In genomic region chr9:98860871-98861293, GRCh38 we compare ENCODE assay signal across 9 cellular contexts. TPM values are rescaled to one million over a fixed set of nuclear protein-coding genes. Genes with fewer than 3 reads are reported as not detected.
DNase-seq lines count a peak whose midpoint lies in the region; ATAC-seq and TF ChIP-seq lines count a peak whose summit lies in the region.
"Had no signal": no experiment of that assay in that cellular context is flagged by ENCODE, and none has a peak within 500 bp of the region (broad histone marks: within the 10 kb centered on the region; RNA-seq: fewer than 3 reads in every experiment).

No MANE protein-coding gene starts in this region.

- H3K79me2 ChIP-seq in HCT116 (ENCODE audit: insufficient read depth, low read length), result no peaks in the 10 kb centered on the region

- peak overlapping the region; percentile 9 for H2AFZ ChIP-seq in HCT116 (ENCODE audit: low read depth, low read length, poor library complexity, severe bottlenecking)

- no peaks in the 10 kb centered on the region for H3K9me2 ChIP-seq in HCT116 (ENCODE audit: insufficient read depth)

- no peak for TF ChIP-seq POLR2A in HCT116 (IDR thresholded peaks at IDR 0.05; ENCODE audit: borderline replicate concordance, extremely low read depth, insufficient read depth, insufficient read length)

- CTCF ChIA-PET in HCT116 (lab: Charles Lee), result interaction anchor here (0.6 to 1.3 kb wide), 5 partner anchors 11 to 139 kb away, joined by 3 to 4 read pairs (median 3); no protein-coding TSS in a partner anchor

- no peak overlapping the region for H3K4me3 ChIP-seq in HCT116 (replicated peaks in 1 of 2; ENCODE audit: low read depth in 1 of 2, low read length in 2 of 2)

- DNase-seq in HCT116 (ENCODE audit: low read depth, low spot score) (no peak), SW 1271 (lab: John Stamatoyannopoulos, UW) (peak; percentile 8 to 24), glomerular visceral epithelial cell (ENCODE audit: extremely low spot score) (peak; percentile 74), pulmonary artery endothelial cell (ENCODE audit: low read depth, low spot score) (peak; percentile 8), DMS79 treated with DMSO at 0.1 percent for 48 hours (lab: John Stamatoyannopoulos, UW) (no peak), kidney glomerular epithelial cell (lab: John Stamatoyannopoulos, UW) (no peak)

- intact Hi-C loops in HCT116 (cut with micrococcal nuclease), result loop anchor here (2.0 kb wide), 1 partner anchor 280 kb away; no protein-coding TSS in a partner anchor

- H3K9ac ChIP-seq in HCT116 (ENCODE audit: low read length), result no peak overlapping the region
- H3K9ac ChIP-seq: KMS-11 had no signal

- H3K36me3 ChIP-seq in HCT116 (ENCODE audit: control insufficient read depth in 1 of 2, insufficient read depth in 2 of 2, low read length in 2 of 2), result no peaks in the 10 kb centered on the region

- TF ChIP-seq RAD21 in HCT116 (IDR thresholded peaks at IDR 0.05; ENCODE audit: low read depth), result peak; percentile 76

- POLR2A ChIA-PET in HCT116 (lab: Charles Lee), result no interaction called here

- no peak overlapping the region for H3K27ac ChIP-seq in HCT116 (ENCODE audit: low read depth, low read length)
- H3K27ac ChIP-seq: KMS-11 had no signal

- peak in 2 of 3 experiments; percentile 19 to 46; a peak in 1 of 6 replicates for TF ChIP-seq CTCF in HCT116 (IDR thresholded peaks at IDR 0.05 in 2 of 3, conservative IDR thresholded peaks at IDR 0.05 in 1 of 3; ENCODE audit: borderline replicate concordance in 1 of 3, insufficient read depth in 1 of 3, low read depth in 2 of 3, low read length in 2 of 3)

- H3K4me2 ChIP-seq in HCT116 (ENCODE audit: low read length), result no peak overlapping the region
- H3K4me2 ChIP-seq: KMS-11 had no signal

- BruUV-seq in HCT116 (replicated peaks; lab: Mats Ljungman, UMichigan), result no TSS peak

- no peaks in the 10 kb centered on the region for H4K20me1 ChIP-seq in HCT116 (ENCODE audit: insufficient read depth)

- H3K9me3 ChIP-seq in HCT116 (ENCODE audit: control insufficient read depth in 1 of 2, insufficient read depth in 1 of 2, low read depth in 1 of 2, low read length in 2 of 2), result no peaks in the 10 kb centered on the region

- RAD21 ChIA-PET in HCT116 (lab: Charles Lee; ENCODE audit: low non-redundant PET in 1 of 2, low total read pairs in 2 of 2, uncharacterized antibody in 2 of 2, unreplicated experiment in 2 of 2), result no interaction called here

- H3K4me1 ChIP-seq in HCT116 (ENCODE audit: control insufficient read depth in 1 of 2, insufficient read depth in 2 of 2, low read length in 2 of 2), result peaks cover 0 to 8% of the 10 kb centered on the region in 2 experiments; a peak in 1 of 4 replicates

- no peaks in the 10 kb centered on the region for H3K27me3 ChIP-seq in HCT116 (ENCODE audit: insufficient read depth, low read length)

- ATAC-seq in HCT116 (no peak), HG02623 (IDR thresholded peaks at IDR 0.05; ENCODE audit: unreplicated experiment) (no peak), GM21390 (IDR thresholded peaks at IDR 0.05; ENCODE audit: unreplicated experiment) (no peak)

TF ChIP-seq in HCT116, 20 proteins besides CTCF, POLR2A, EP300 and RAD21:
- no peak for TF ChIP-seq CBX3 (IDR thresholded peaks at IDR 0.05; ENCODE audit: low read depth)
- no peak for TF ChIP-seq EZH2phosphoT487 (IDR thresholded peaks at IDR 0.05; ENCODE audit: borderline replicate concordance)
- TF ChIP-seq ZFX (IDR thresholded peaks at IDR 0.05), result no peak

RNA-seq across cellular contexts. Expression of gene GALNT12, which starts 53.4 kb away (rescaled TPM):
- total RNA-seq in HCT116 (2021; ENCODE audit: unreplicated experiment), result 31.2 TPM
- 30.0 and 30.3 TPM in 2 replicates for polyA plus RNA-seq in HCT116 (2012)
- 0.74 and 1.2 TPM in 2 replicates for total RNA-seq in pulmonary artery endothelial cell

Comparison
In these comparisons a context has a peak if more than half of its experiments do, and no peak if none do; other contexts are left out.
1. DNase-seq: peak in SW 1271 (2 of 2), glomerular visceral epithelial cell (single experiment) and pulmonary artery endothelial cell (single experiment); none in HCT116 (single experiment), DMS79 treated with DMSO at 0.1 percent for 48 hours (single experiment) and kidney glomerular epithelial cell (single experiment).
2. RNA of gene GALNT12, which starts 53.4 kb away (total RNA-seq): 31.2 TPM in HCT116 (single experiment); 0.74 to 1.2 TPM in pulmonary artery endothelial cell; every median in the first group is over 10 times any median in the second.